Comparison of ENCODE assay signal across 16 cellular contexts in genomic region chr4:185734930-185735329, GRCh38.
"Had no signal": no experiment of that assay in that cellular context is flagged by ENCODE, and none has a peak within 500 bp of the region (broad histone marks: within the 10 kb centered on the region; RNA-seq: fewer than 3 reads in every experiment).

No MANE protein-coding gene starts in this region.

- ATAC-seq: activated CD8-positive, alpha-beta T cell treated with anti-CD3 and anti-CD28 coated beads for 36 hours; pancreas; T-cell had no signal

- FAIRE-seq: pancreas, small intestine had no signal

- H3K27ac ChIP-seq: pancreas, WERI-Rb-1 had no signal

- DNase-seq: activated CD4-positive, alpha-beta T cell treated with anti-CD3 and anti-CD28 coated beads for 4 hours; activated CD8-positive, alpha-beta memory T cell treated with anti-CD3 and anti-CD28 coated beads, Interleukin-2, amount 50 U/mL, for 48 hours; activated CD8-positive, alpha-beta T cell treated with anti-CD3 and anti-CD28 coated beads for 36 hours; activated naive CD8-positive, alpha-beta T cell treated with anti-CD3 and anti-CD28 coated beads, Interleukin-2, amount 10 ng/mL, durations not matched to agents 7 days and 5 days; aorta; caudate nucleus; dermis blood vessel endothelial cell; erythroblast; left lung; mesenchymal stem cell; pancreas; retina; small intestine; T-cell; T1000; WERI-Rb-1 had no signal

- H3K9me3 ChIP-seq: left lung, pancreas had no signal

- H3K4me3 ChIP-seq: left lung, pancreas had no signal

- H3K36me3 ChIP-seq: left lung, WERI-Rb-1 had no signal

- H3K27me3 ChIP-seq: left lung, pancreas had no signal
